2 cellular contexts compared by ENCODE assay signal in the genomic region with DNA sequence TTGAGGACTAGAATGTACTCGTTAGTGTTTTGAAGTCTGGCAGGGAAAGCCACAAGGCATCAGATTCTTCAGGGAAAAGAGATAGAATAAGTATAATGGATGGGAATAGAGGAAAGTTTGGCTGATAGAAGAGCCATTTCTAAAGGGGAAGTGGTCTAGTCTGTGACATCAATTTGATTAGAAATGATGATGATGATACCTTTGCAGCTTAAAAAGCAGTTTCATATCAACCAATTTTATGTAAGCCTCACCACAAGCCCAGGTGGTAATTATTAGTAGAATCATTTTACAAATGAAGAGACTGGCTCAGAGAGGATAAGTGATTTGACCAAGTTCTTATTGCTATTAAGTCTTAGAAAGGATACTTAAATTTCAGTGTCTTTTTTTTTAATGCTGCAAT.
TF ChIP-seq lines count a peak whose summit lies in the region.

No MANE protein-coding gene starts in this region.

TF ChIP-seq in GM12878, 131 proteins besides CTCF, POLR2A, EP300 and RAD21 (continues in another document):
- no peak for TF ChIP-seq NFYA (IDR thresholded peaks at IDR 0.05; ENCODE audit: borderline replicate concordance, low read depth, low read length)
- peak; percentile 57; the same call in 1 of the 2 replicates for TF ChIP-seq BMI1 (IDR thresholded peaks at IDR 0.05; ENCODE audit: borderline replicate concordance)
- TF ChIP-seq, protein P1, sequence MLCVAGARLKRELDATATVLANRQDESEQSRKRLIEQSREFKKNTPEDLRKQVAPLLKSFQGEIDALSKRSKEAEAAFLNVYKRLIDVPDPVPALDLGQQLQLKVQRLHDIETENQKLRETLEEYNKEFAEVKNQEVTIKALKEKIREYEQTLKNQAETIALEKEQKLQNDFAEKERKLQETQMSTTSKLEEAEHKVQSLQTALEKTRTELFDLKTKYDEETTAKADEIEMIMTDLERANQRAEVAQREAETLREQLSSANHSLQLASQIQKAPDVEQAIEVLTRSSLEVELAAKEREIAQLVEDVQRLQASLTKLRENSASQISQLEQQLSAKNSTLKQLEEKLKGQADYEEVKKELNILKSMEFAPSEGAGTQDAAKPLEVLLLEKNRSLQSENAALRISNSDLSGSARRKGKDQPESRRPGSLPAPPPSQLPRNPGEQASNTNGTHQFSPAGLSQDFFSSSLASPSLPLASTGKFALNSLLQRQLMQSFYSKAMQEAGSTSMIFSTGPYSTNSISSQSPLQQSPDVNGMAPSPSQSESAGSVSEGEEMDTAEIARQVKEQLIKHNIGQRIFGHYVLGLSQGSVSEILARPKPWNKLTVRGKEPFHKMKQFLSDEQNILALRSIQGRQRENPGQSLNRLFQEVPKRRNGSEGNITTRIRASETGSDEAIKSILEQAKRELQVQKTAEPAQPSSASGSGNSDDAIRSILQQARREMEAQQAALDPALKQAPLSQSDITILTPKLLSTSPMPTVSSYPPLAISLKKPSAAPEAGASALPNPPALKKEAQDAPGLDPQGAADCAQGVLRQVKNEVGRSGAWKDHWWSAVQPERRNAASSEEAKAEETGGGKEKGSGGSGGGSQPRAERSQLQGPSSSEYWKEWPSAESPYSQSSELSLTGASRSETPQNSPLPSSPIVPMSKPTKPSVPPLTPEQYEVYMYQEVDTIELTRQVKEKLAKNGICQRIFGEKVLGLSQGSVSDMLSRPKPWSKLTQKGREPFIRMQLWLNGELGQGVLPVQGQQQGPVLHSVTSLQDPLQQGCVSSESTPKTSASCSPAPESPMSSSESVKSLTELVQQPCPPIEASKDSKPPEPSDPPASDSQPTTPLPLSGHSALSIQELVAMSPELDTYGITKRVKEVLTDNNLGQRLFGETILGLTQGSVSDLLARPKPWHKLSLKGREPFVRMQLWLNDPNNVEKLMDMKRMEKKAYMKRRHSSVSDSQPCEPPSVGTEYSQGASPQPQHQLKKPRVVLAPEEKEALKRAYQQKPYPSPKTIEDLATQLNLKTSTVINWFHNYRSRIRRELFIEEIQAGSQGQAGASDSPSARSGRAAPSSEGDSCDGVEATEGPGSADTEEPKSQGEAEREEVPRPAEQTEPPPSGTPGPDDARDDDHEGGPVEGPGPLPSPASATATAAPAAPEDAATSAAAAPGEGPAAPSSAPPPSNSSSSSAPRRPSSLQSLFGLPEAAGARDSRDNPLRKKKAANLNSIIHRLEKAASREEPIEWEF (IDR thresholded peaks at IDR 0.05; ENCODE audit: insufficient replicate concordance, low read depth, low read length): no peak
- TF ChIP-seq, protein P2, sequence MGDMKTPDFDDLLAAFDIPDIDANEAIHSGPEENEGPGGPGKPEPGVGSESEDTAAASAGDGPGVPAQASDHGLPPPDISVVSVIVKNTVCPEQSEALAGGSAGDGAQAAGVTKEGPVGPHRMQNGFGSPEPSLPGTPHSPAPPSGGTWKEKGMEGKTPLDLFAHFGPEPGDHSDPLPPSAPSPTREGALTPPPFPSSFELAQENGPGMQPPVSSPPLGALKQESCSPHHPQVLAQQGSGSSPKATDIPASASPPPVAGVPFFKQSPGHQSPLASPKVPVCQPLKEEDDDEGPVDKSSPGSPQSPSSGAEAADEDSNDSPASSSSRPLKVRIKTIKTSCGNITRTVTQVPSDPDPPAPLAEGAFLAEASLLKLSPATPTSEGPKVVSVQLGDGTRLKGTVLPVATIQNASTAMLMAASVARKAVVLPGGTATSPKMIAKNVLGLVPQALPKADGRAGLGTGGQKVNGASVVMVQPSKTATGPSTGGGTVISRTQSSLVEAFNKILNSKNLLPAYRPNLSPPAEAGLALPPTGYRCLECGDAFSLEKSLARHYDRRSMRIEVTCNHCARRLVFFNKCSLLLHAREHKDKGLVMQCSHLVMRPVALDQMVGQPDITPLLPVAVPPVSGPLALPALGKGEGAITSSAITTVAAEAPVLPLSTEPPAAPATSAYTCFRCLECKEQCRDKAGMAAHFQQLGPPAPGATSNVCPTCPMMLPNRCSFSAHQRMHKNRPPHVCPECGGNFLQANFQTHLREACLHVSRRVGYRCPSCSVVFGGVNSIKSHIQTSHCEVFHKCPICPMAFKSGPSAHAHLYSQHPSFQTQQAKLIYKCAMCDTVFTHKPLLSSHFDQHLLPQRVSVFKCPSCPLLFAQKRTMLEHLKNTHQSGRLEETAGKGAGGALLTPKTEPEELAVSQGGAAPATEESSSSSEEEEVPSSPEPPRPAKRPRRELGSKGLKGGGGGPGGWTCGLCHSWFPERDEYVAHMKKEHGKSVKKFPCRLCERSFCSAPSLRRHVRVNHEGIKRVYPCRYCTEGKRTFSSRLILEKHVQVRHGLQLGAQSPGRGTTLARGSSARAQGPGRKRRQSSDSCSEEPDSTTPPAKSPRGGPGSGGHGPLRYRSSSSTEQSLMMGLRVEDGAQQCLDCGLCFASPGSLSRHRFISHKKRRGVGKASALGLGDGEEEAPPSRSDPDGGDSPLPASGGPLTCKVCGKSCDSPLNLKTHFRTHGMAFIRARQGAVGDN (IDR thresholded peaks at IDR 0.05): no peak
- TF ChIP-seq, protein P3, sequence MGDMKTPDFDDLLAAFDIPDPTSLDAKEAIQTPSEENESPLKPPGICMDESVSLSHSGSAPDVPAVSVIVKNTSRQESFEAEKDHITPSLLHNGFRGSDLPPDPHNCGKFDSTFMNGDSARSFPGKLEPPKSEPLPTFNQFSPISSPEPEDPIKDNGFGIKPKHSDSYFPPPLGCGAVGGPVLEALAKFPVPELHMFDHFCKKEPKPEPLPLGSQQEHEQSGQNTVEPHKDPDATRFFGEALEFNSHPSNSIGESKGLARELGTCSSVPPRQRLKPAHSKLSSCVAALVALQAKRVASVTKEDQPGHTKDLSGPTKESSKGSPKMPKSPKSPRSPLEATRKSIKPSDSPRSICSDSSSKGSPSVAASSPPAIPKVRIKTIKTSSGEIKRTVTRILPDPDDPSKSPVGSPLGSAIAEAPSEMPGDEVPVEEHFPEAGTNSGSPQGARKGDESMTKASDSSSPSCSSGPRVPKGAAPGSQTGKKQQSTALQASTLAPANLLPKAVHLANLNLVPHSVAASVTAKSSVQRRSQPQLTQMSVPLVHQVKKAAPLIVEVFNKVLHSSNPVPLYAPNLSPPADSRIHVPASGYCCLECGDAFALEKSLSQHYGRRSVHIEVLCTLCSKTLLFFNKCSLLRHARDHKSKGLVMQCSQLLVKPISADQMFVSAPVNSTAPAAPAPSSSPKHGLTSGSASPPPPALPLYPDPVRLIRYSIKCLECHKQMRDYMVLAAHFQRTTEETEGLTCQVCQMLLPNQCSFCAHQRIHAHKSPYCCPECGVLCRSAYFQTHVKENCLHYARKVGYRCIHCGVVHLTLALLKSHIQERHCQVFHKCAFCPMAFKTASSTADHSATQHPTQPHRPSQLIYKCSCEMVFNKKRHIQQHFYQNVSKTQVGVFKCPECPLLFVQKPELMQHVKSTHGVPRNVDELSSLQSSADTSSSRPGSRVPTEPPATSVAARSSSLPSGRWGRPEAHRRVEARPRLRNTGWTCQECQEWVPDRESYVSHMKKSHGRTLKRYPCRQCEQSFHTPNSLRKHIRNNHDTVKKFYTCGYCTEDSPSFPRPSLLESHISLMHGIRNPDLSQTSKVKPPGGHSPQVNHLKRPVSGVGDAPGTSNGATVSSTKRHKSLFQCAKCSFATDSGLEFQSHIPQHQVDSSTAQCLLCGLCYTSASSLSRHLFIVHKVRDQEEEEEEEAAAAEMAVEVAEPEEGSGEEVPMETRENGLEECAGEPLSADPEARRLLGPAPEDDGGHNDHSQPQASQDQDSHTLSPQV (IDR thresholded peaks at IDR 0.05): peak; percentile 92; the same call in 1 of the 2 replicates
- no peak for TF ChIP-seq NR2C1 (IDR thresholded peaks at IDR 0.05)
- TF ChIP-seq SMAD1 (IDR thresholded peaks at IDR 0.05; ENCODE audit: low read depth, partially characterized antibody): no peak

TF ChIP-seq in GM23338, 12 proteins besides CTCF, POLR2A, EP300 and RAD21:
- TF ChIP-seq JUNB (IDR thresholded peaks at IDR 0.05; ENCODE audit: unreplicated experiment) (no peak), CREB1 (CRISPR knock-in tag; IDR thresholded peaks at IDR 0.05; ENCODE audit: low read depth) (no peak), ZNF114 (CRISPR knock-in tag; IDR thresholded peaks at IDR 0.05) (no peak), ZNF331 (CRISPR knock-in tag; IDR thresholded peaks at IDR 0.05; ENCODE audit: low read depth) (no peak), STAT1 (IDR thresholded peaks at IDR 0.05; ENCODE audit: unreplicated experiment) (no peak), NANOG (IDR thresholded peaks at IDR 0.05; ENCODE audit: borderline replicate concordance) (no peak)
- TF ChIP-seq, protein P4, sequence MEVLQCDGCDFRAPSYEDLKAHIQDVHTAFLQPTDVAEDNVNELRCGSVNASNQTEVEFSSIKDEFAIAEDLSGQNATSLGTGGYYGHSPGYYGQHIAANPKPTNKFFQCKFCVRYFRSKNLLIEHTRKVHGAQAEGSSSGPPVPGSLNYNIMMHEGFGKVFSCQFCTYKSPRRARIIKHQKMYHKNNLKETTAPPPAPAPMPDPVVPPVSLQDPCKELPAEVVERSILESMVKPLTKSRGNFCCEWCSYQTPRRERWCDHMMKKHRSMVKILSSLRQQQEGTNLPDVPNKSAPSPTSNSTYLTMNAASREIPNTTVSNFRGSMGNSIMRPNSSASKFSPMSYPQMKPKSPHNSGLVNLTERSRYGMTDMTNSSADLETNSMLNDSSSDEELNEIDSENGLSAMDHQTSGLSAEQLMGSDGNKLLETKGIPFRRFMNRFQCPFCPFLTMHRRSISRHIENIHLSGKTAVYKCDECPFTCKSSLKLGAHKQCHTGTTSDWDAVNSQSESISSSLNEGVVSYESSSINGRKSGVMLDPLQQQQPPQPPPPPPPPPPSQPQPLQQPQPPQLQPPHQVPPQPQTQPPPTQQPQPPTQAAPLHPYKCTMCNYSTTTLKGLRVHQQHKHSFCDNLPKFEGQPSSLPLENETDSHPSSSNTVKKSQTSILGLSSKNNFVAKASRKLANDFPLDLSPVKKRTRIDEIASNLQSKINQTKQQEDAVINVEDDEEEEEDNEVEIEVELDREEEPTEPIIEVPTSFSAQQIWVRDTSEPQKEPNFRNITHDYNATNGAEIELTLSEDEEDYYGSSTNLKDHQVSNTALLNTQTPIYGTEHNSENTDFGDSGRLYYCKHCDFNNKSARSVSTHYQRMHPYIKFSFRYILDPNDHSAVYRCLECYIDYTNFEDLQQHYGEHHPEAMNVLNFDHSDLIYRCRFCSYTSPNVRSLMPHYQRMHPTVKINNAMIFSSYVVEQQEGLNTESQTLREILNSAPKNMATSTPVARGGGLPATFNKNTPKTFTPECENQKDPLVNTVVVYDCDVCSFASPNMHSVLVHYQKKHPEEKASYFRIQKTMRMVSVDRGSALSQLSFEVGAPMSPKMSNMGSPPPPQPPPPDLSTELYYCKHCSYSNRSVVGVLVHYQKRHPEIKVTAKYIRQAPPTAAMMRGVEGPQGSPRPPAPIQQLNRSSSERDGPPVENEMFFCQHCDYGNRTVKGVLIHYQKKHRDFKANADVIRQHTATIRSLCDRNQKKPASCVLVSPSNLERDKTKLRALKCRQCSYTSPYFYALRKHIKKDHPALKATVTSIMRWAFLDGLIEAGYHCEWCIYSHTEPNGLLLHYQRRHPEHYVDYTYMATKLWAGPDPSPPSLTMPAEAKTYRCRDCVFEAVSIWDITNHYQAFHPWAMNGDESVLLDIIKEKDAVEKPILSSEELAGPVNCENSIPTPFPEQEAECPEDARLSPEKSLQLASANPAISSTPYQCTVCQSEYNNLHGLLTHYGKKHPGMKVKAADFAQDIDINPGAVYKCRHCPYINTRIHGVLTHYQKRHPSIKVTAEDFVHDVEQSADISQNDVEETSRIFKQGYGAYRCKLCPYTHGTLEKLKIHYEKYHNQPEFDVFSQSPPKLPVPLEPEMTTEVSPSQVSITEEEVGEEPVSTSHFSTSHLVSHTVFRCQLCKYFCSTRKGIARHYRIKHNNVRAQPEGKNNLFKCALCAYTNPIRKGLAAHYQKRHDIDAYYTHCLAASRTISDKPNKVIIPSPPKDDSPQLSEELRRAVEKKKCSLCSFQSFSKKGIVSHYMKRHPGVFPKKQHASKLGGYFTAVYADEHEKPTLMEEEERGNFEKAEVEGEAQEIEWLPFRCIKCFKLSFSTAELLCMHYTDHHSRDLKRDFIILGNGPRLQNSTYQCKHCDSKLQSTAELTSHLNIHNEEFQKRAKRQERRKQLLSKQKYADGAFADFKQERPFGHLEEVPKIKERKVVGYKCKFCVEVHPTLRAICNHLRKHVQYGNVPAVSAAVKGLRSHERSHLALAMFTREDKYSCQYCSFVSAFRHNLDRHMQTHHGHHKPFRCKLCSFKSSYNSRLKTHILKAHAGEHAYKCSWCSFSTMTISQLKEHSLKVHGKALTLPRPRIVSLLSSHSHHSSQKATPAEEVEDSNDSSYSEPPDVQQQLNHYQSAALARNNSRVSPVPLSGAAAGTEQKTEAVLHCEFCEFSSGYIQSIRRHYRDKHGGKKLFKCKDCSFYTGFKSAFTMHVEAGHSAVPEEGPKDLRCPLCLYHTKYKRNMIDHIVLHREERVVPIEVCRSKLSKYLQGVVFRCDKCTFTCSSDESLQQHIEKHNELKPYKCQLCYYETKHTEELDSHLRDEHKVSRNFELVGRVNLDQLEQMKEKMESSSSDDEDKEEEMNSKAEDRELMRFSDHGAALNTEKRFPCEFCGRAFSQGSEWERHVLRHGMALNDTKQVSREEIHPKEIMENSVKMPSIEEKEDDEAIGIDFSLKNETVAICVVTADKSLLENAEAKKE (CRISPR knock-in tag; IDR thresholded peaks at IDR 0.05): no peak
- TF ChIP-seq, protein P5, sequence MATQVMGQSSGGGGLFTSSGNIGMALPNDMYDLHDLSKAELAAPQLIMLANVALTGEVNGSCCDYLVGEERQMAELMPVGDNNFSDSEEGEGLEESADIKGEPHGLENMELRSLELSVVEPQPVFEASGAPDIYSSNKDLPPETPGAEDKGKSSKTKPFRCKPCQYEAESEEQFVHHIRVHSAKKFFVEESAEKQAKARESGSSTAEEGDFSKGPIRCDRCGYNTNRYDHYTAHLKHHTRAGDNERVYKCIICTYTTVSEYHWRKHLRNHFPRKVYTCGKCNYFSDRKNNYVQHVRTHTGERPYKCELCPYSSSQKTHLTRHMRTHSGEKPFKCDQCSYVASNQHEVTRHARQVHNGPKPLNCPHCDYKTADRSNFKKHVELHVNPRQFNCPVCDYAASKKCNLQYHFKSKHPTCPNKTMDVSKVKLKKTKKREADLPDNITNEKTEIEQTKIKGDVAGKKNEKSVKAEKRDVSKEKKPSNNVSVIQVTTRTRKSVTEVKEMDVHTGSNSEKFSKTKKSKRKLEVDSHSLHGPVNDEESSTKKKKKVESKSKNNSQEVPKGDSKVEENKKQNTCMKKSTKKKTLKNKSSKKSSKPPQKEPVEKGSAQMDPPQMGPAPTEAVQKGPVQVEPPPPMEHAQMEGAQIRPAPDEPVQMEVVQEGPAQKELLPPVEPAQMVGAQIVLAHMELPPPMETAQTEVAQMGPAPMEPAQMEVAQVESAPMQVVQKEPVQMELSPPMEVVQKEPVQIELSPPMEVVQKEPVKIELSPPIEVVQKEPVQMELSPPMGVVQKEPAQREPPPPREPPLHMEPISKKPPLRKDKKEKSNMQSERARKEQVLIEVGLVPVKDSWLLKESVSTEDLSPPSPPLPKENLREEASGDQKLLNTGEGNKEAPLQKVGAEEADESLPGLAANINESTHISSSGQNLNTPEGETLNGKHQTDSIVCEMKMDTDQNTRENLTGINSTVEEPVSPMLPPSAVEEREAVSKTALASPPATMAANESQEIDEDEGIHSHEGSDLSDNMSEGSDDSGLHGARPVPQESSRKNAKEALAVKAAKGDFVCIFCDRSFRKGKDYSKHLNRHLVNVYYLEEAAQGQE (IDR thresholded peaks at IDR 0.05; ENCODE audit: unreplicated experiment): no peak
